26 cellular contexts compared by ENCODE assay signal in the genomic region with DNA sequence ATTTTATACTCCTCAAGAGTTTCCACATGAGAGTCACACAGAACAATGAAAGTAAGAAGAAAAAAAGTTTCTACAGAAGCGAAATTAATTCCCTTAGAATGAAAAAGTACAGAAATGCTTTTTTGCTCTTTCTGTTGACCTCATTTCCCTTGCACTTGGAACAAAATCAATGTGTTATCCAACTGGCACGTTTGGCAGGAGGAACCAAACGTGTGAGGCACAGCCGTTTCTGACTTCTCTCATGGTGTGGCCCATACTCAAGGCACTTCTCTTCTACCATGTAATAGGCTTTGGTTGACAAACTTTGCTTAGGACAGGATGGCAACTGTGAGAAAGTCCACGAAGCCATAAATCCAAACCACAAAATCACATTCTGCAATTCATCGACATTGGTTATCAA.
DNase-seq lines count a peak whose midpoint lies in the region; ATAC-seq, FAIRE-seq and TF ChIP-seq lines count a peak whose summit lies in the region.
"Had no signal": no experiment of that assay in that cellular context is flagged by ENCODE, and none has a peak within 500 bp of the region (broad histone marks: within the 10 kb centered on the region; RNA-seq: fewer than 3 reads in every experiment).

No MANE protein-coding gene starts in this region.

- no peaks in the 10 kb centered on the region for H3K36me3 Mint-ChIP-seq in effector memory CD8-positive, alpha-beta T cell (ENCODE audit: insufficient read depth)

- peaks cover 8% of the 10 kb centered on the region for H3K4me1 ChIP-seq in GM23248 (ENCODE audit: insufficient read depth)
- no peaks in the 10 kb centered on the region for H3K4me1 ChIP-seq in body of pancreas
- H3K4me1 ChIP-seq in Karpas-422 (ENCODE audit: low read length), result no peaks in the 10 kb centered on the region
- H3K4me1 ChIP-seq: transverse colon had no signal

- H3K4me2 ChIP-seq in GM23248 (ENCODE audit: unreplicated experiment) (no peak overlapping the region), Karpas-422 (ENCODE audit: low read depth, low read length, poor library complexity, severe bottlenecking) (no peak overlapping the region)
- H3K4me2 ChIP-seq: GM23338 had no signal

- no peak for TF ChIP-seq POLR2A in body of pancreas (IDR thresholded peaks at IDR 0.05)

- H3K27me3 Mint-ChIP-seq in effector memory CD8-positive, alpha-beta T cell, result no peaks in the 10 kb centered on the region
- H3K27me3 Mint-ChIP-seq: activated B cell treated with CpG ODN at 0.5 μM for 24 hours; activated CD4-positive, alpha-beta T cell treated with anti-CD3 and anti-CD28 coated beads, Interleukin-2, amount 10 ng/mL, durations not matched to agents 7 days and 5 days; activated T-cell treated with anti-CD3 and anti-CD28 coated beads, Interleukin-2, amount 50 U/mL, for 24 hours; naive B cell had no signal

- ATAC-seq in body of pancreas, result no peak
- ATAC-seq in Right ventricle myocardium inferior, result no peak
- ATAC-seq in effector memory CD8-positive, alpha-beta T cell (replicated peaks), result no peak
- ATAC-seq: GM23338 had no signal

- H3K9me2 ChIP-seq in GM23248 (ENCODE audit: insufficient read depth) (no peaks in the 10 kb centered on the region), Karpas-422 (replicated peaks; ENCODE audit: insufficient read depth, low read length) (no peaks in the 10 kb centered on the region)

- no peak overlapping the region for H3K27ac Mint-ChIP-seq in effector memory CD8-positive, alpha-beta T cell
- H3K27ac Mint-ChIP-seq: activated B cell treated with CpG ODN at 0.5 μM for 24 hours; activated CD4-positive, alpha-beta T cell treated with anti-CD3 and anti-CD28 coated beads, Interleukin-2, amount 10 ng/mL, durations not matched to agents 7 days and 5 days; activated T-cell treated with anti-CD3 and anti-CD28 coated beads, Interleukin-2, amount 50 U/mL, for 24 hours; GM23338 had no signal

- in situ Hi-C loops in GM23248 (cut with MboI), result no loop called here

- no peaks in the 10 kb centered on the region for H3K36me3 ChIP-seq in GM23248 (ENCODE audit: low read depth)
- H3K36me3 ChIP-seq in body of pancreas (replicated peaks in 1 of 2; ENCODE audit: insufficient read depth in 1 of 2, low read depth in 2 of 2), result no peaks in the 10 kb centered on the region
- no peaks in the 10 kb centered on the region for H3K36me3 ChIP-seq in Karpas-422 (ENCODE audit: insufficient read depth, low read length)
- H3K36me3 ChIP-seq: left ventricle myocardium inferior, sigmoid colon, transverse colon had no signal

- H3K9me3 ChIP-seq in GM23248 (ENCODE audit: low read depth), result no peaks in the 10 kb centered on the region
- no peaks in the 10 kb centered on the region for H3K9me3 ChIP-seq in body of pancreas
- no peaks in the 10 kb centered on the region for H3K9me3 ChIP-seq in Karpas-422 (ENCODE audit: low read length)

- H3K4me1 Mint-ChIP-seq in effector memory CD8-positive, alpha-beta T cell (ENCODE audit: low read depth in 2 of 2), result peaks cover 3 to 39% of the 10 kb centered on the region in 2 donors

- no peak overlapping the region for H3K4me3 Mint-ChIP-seq in effector memory CD8-positive, alpha-beta T cell
- H3K4me3 Mint-ChIP-seq: activated B cell treated with CpG ODN at 0.5 μM for 24 hours; activated CD4-positive, alpha-beta T cell treated with anti-CD3 and anti-CD28 coated beads, Interleukin-2, amount 10 ng/mL, durations not matched to agents 7 days and 5 days; activated T-cell treated with anti-CD3 and anti-CD28 coated beads, Interleukin-2, amount 50 U/mL, for 24 hours; GM23338; naive B cell had no signal

- no peaks in the 10 kb centered on the region for H3K27me3 ChIP-seq in GM23248 (replicated peaks; ENCODE audit: insufficient read depth)
- H3K27me3 ChIP-seq in body of pancreas, result no peaks in the 10 kb centered on the region
- H3K27me3 ChIP-seq in Karpas-422 (ENCODE audit: low read length), result no peaks in the 10 kb centered on the region
- H3K27me3 ChIP-seq: sigmoid colon, transverse colon had no signal

- H3F3A ChIP-seq in GM23248 (ENCODE audit: insufficient read depth), result peaks cover 11% of the 10 kb centered on the region; the same call in 1 of the 2 replicates

- H3K9ac ChIP-seq in GM23248 (no peak overlapping the region), Karpas-422 (ENCODE audit: low read length) (no peak overlapping the region)

- no peak overlapping the region for H2AFZ ChIP-seq in GM23248
- H2AFZ ChIP-seq in Karpas-422 (ENCODE audit: low read length), result no peak overlapping the region
- H2AFZ ChIP-seq: GM23338 had no signal

- WGBS in GM23248 (ENCODE audit: low coverage in 1 of 2, low lambda C conversion rate in 2 of 2, missing lambda C conversion rate in 2 of 2), 2 experiments, result 48 to 52% methylated on average over 6 of the region's 6 CpGs
- 50 to 51% methylated on average over 6 of the region's 6 CpGs for WGBS in body of pancreas, 2 donors

- H4K20me1 ChIP-seq in GM23248 (ENCODE audit: insufficient read depth) (peaks cover 5% of the 10 kb centered on the region; the same call in 1 of the 2 replicates), Karpas-422 (ENCODE audit: insufficient read depth, low read depth, low read length) (no peaks in the 10 kb centered on the region)

- H3K4me3 ChIP-seq in GM23248, result no peak overlapping the region
- no peak overlapping the region for H3K4me3 ChIP-seq in body of pancreas
- no peak overlapping the region for H3K4me3 ChIP-seq in fibroblast of the aortic adventitia (ENCODE audit: low read depth, low read length)
- no peak overlapping the region for H3K4me3 ChIP-seq in Karpas-422 (ENCODE audit: low read length)
- H3K4me3 ChIP-seq: GM23338, left ventricle myocardium inferior, sigmoid colon, transverse colon had no signal

- H3K79me2 ChIP-seq in GM23248 (ENCODE audit: insufficient read depth) (peaks cover 25% of the 10 kb centered on the region), Karpas-422 (ENCODE audit: low read length) (no peaks in the 10 kb centered on the region)

- DNase-seq in GM23248 (peak; percentile 38), body of pancreas (peak in 3 of 4 donors; percentile 24 to 48 (median 31)), fibroblast of the aortic adventitia (ENCODE audit: low read depth) (peak; percentile 47), urothelium cell line (ENCODE audit: low spot score) (no peak), Karpas-422 (no peak), Right ventricle myocardium inferior (ENCODE audit: missing footprints) (no peak)
- no peak for DNase-seq in effector memory CD8-positive, alpha-beta T cell
- DNase-seq: activated B cell treated with CpG ODN at 0.5 μM for 24 hours; activated CD4-positive, alpha-beta T cell treated with anti-CD3 and anti-CD28 coated beads, Interleukin-2, amount 10 ng/mL, durations not matched to agents 7 days and 5 days; activated T-cell treated with anti-CD3 and anti-CD28 coated beads, Interleukin-2, amount 50 U/mL, for 24 hours; Calu3; DND-41; glutamatergic neuron; left ventricle myocardium inferior; naive B cell; NCI-H1048; NCI-H2107; NCI-H345; NCI-H748 treated with DMSO at 0.1 percent for 48 hours; SIG-M5; sigmoid colon; stimulated activated CD4-positive, alpha-beta T cell treated with anti-CD3 and anti-CD28 coated beads, Interleukin-4, amount 100 ng/mL, for 1 hour; transverse colon had no signal

- H3K27ac ChIP-seq in GM23248, result no peak overlapping the region
- H3K27ac ChIP-seq in body of pancreas, result no peak overlapping the region
- H3K27ac ChIP-seq in Karpas-422 (ENCODE audit: low read length), result no peak overlapping the region
- H3K27ac ChIP-seq: C4-2B, left ventricle myocardium inferior, sigmoid colon, transverse colon had no signal

- intact Hi-C loops in body of pancreas (cut with DNase I), result no loop called here
- intact Hi-C loops in Right ventricle myocardium inferior (cut with DNase I), result no loop called here

- FAIRE-seq in urothelium cell line (lab: Jason Lieb, UNC), result peak; percentile 95
- FAIRE-seq: RCC 7860 had no signal

- TF ChIP-seq CTCF in body of pancreas (IDR thresholded peaks at IDR 0.05) (no peak), fibroblast of the aortic adventitia (IDR thresholded peaks at IDR 0.05; ENCODE audit: insufficient read depth, low read length) (no peak)

- no peaks in the 10 kb centered on the region for H3K9me3 Mint-ChIP-seq in effector memory CD8-positive, alpha-beta T cell

Comparison
In these comparisons a context has a peak if more than half of its experiments do, and no peak if none do; other contexts are left out.
1. DNase-seq: peak in GM23248 (single experiment), body of pancreas (3 of 4) and fibroblast of the aortic adventitia (single experiment); none in urothelium cell line (single experiment), Karpas-422 (single experiment), Right ventricle myocardium inferior (single experiment) and effector memory CD8-positive, alpha-beta T cell (0 of 3).